ENCODE assay signal across 8 cellular contexts in the genomic region with DNA sequence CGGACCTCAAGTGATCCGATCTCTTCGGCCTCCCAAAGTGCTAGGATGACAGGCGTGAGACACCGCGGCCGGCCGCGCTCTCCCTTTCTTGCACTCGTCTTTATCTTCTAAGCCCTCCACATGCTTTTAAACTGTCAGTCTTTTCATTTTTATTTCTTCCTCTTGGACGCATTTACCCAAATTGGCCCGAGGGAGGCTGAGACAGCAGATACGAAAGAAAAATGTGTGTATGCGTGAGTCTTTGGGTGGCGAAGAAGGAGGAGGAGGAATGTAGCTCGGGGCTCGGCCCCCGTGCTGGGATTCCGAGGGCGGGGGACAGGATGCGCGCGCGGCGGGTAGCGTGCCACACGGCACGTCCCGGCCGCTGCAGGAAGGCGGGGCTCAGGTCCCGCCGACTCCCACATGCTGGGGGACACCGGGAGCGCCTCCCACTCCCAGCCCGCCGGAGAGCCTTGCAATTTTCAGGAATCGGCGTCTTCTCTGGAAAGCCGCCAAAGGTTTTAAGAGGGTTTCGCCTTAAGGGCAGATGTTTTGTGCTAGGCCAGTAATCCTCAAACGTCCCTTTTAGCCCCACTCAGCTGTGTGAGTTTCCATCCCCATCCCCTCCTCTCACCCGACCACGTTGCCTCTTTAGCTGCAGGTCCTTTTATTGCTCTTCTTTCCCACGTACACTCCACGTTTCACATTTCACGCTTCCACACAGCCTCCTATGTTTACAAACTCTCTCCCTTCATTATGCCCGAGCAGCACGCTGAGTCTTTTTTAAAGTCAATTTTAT. TPM values are rescaled to one million over a fixed set of nuclear protein-coding genes. Genes with fewer than 3 reads are reported as not detected.
A peak's percentile ranks its signal among the peaks of the same experiment; 100 is the strongest.
DNase-seq lines count a peak whose midpoint lies in the region; ATAC-seq, FAIRE-seq and TF ChIP-seq lines count a peak whose summit lies in the region.

No MANE protein-coding gene starts in this region.

- TF ChIP-seq CTCF in A549 (IDR thresholded peaks at IDR 0.05) (no peak), colonic mucosa (IDR thresholded peaks at IDR 0.05) (no peak)

- H3K4me1 ChIP-seq in A549, result peaks cover 9% of the 10 kb centered on the region; the same call in 2 of the 3 replicates
- no peaks in the 10 kb centered on the region for H3K4me1 ChIP-seq in colonic mucosa

- peak overlapping the region; percentile 51 for H3K9ac ChIP-seq in colonic mucosa (ENCODE audit: low read depth in 2 of 2, low read length in 2 of 2)

- no peaks in the 10 kb centered on the region for H3K36me3 ChIP-seq in colonic mucosa

- intact Hi-C loops in colonic mucosa (cut with DNase I), result no loop called here

- POLR2A ChIA-PET in A549 (lab: Yijun Ruan, JAX), result interaction anchor here (1.0 to 1.9 kb wide), 5 partner anchors 10 to 107 kb away, joined by 4 to 13 read pairs (median 8); a partner anchor contains a TSS

- peak overlapping the region; percentile 55 for H3K4me3 ChIP-seq in A549
- H3K4me3 ChIP-seq in colonic mucosa, result peak overlapping the region; percentile 29

- FAIRE-seq in A549 (lab: Jason Lieb, UNC), result no peak

- peak in 1 of 2 experiments; percentile 63; a peak in 1 of 5 replicates for TF ChIP-seq EP300 in A549 (IDR thresholded peaks at IDR 0.05)

- CTCF ChIA-PET in A549 (lab: Yijun Ruan, JAX), result interaction anchor here (0.9 to 1.6 kb wide), 6 partner anchors 10 to 111 kb away, joined by 3 to 6 read pairs (median 4); no protein-coding TSS in a partner anchor

- 2% methylated on average over 48 of the region's 49 CpGs for WGBS in A549 (ENCODE audit: missing lambda C conversion rate)

- H3K27me3 ChIP-seq in colonic mucosa, result no peaks in the 10 kb centered on the region

- peak overlapping the region; percentile 79 for H3K4me2 ChIP-seq in A549

- TF ChIP-seq POLR2A in A549 (IDR thresholded peaks at IDR 0.05; ENCODE audit: low read length), result peak; percentile 51

- H3K9me3 ChIP-seq in A549, result no peaks in the 10 kb centered on the region
- H3K9me3 ChIP-seq in colonic mucosa, result no peaks in the 10 kb centered on the region

- TF ChIP-seq RAD21 in A549 (conservative IDR thresholded peaks at IDR 0.05 in 1 of 2, IDR thresholded peaks at IDR 0.05 in 1 of 2), result no peak; a peak in 1 of 5 replicates

- H3K27ac ChIP-seq in A549 (peak overlapping the region; percentile 83 to 87), colonic mucosa (peak overlapping the region; percentile 82)

- ATAC-seq in A549 (peak; percentile 99 to 100), GM18519 (IDR thresholded peaks at IDR 0.05; ENCODE audit: low FRiP score, unreplicated experiment) (peak; percentile 67), HG03045 (IDR thresholded peaks at IDR 0.05; ENCODE audit: unreplicated experiment) (peak; percentile 94)

- peak; percentile 87 to 95 for DNase-seq in A549 (ENCODE audit: low read depth in 1 of 2, low spot score in 1 of 2)
- peak; percentile 96 for DNase-seq in NCI-H226
- DNase-seq in activated CD4-positive, alpha-beta T cell treated with anti-CD3 and anti-CD28 coated beads for 48 hours, result peak; percentile 97
- DNase-seq in colonic mucosa, result peak; percentile 76
- DNase-seq in left kidney (ENCODE audit: low read depth, low spot score), result peak; percentile 97
- peak; percentile 88 to 95 for DNase-seq in stimulated activated CD4-positive, alpha-beta T cell treated with anti-CD3 and anti-CD28 coated beads, Interleukin-2, amount 100 ng/mL, for 24 hours

TF ChIP-seq in A549, 52 proteins besides CTCF, POLR2A, EP300 and RAD21:
- no peak for TF ChIP-seq KDM5A (IDR thresholded peaks at IDR 0.05)
- TF ChIP-seq ZSCAN20 (CRISPR knock-in tag; IDR thresholded peaks at IDR 0.05), result no peak
- TF ChIP-seq GATA3 (IDR thresholded peaks at IDR 0.05; ENCODE audit: borderline replicate concordance), result peak; percentile 37; the same call in 1 of the 2 replicates
- TF ChIP-seq FOSL2 (IDR thresholded peaks at IDR 0.05), result no peak
- no peak for TF ChIP-seq FOSL2 (CRISPR knock-in tag; IDR thresholded peaks at IDR 0.05)
- TF ChIP-seq, protein P1, sequence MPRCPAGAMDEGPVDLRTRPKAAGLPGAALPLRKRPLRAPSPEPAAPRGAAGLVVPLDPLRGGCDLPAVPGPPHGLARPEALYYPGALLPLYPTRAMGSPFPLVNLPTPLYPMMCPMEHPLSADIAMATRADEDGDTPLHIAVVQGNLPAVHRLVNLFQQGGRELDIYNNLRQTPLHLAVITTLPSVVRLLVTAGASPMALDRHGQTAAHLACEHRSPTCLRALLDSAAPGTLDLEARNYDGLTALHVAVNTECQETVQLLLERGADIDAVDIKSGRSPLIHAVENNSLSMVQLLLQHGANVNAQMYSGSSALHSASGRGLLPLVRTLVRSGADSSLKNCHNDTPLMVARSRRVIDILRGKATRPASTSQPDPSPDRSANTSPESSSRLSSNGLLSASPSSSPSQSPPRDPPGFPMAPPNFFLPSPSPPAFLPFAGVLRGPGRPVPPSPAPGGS (IDR thresholded peaks at IDR 0.05), result 0 out of 3 replicates have a peak, but pooled peaks have one; percentile 36
- TF ChIP-seq ZC3H11A (IDR thresholded peaks at IDR 0.05), result no peak
- TF ChIP-seq, protein P2, sequence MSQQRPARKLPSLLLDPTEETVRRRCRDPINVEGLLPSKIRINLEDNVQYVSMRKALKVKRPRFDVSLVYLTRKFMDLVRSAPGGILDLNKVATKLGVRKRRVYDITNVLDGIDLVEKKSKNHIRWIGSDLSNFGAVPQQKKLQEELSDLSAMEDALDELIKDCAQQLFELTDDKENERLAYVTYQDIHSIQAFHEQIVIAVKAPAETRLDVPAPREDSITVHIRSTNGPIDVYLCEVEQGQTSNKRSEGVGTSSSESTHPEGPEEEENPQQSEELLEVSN (IDR thresholded peaks at IDR 0.05; ENCODE audit: borderline replicate concordance, low read depth), result peak; percentile 94
- no peak for TF ChIP-seq FOXS1 (CRISPR knock-in tag; IDR thresholded peaks at IDR 0.05)
- TF ChIP-seq, protein P3, sequence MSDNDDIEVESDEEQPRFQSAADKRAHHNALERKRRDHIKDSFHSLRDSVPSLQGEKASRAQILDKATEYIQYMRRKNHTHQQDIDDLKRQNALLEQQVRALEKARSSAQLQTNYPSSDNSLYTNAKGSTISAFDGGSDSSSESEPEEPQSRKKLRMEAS (IDR thresholded peaks at IDR 0.05), result peak; percentile 96
- TF ChIP-seq MYC (IDR thresholded peaks at IDR 0.05; ENCODE audit: borderline replicate concordance, low read length), result peak; percentile 19; the same call in 1 of the 2 replicates
- TF ChIP-seq SMC3 (IDR thresholded peaks at IDR 0.05), result 0 out of 3 replicates have a peak, but pooled peaks have one; percentile 17
- peak; percentile 26; the same call in 1 of the 2 replicates for TF ChIP-seq PHF8 (IDR thresholded peaks at IDR 0.05; ENCODE audit: borderline replicate concordance, low read depth)
- TF ChIP-seq, protein P4, sequence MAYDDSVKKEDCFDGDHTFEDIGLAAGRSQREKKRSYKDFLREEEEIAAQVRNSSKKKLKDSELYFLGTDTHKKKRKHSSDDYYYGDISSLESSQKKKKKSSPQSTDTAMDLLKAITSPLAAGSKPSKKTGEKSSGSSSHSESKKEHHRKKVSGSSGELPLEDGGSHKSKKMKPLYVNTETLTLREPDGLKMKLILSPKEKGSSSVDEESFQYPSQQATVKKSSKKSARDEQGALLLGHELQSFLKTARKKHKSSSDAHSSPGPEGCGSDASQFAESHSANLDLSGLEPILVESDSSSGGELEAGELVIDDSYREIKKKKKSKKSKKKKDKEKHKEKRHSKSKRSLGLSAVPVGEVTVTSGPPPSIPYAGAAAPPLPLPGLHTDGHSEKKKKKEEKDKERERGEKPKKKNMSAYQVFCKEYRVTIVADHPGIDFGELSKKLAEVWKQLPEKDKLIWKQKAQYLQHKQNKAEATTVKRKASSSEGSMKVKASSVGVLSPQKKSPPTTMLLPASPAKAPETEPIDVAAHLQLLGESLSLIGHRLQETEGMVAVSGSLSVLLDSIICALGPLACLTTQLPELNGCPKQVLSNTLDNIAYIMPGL (CRISPR knock-in tag; IDR thresholded peaks at IDR 0.05; ENCODE audit: borderline replicate concordance), result no peak
- TF ChIP-seq HOXB13 (CRISPR knock-in tag; IDR thresholded peaks at IDR 0.05; ENCODE audit: low read depth), result peak; percentile 56; the same call in 1 of the 2 replicates
- peak; percentile 45 for TF ChIP-seq MAFK (IDR thresholded peaks at IDR 0.05; ENCODE audit: partially characterized antibody)
- TF ChIP-seq BHLHE40 (IDR thresholded peaks at IDR 0.05; ENCODE audit: low read depth, low read length), result peak; percentile 54; the same call in 1 of the 2 replicates
- no peak for TF ChIP-seq EHMT2 (IDR thresholded peaks at IDR 0.05; ENCODE audit: low read depth)
- TF ChIP-seq TFCP2L1 (CRISPR knock-in tag; IDR thresholded peaks at IDR 0.05), result no peak
- peak; percentile 25; the same call in 1 of the 2 replicates for TF ChIP-seq EHF (CRISPR knock-in tag; IDR thresholded peaks at IDR 0.05)
- TF ChIP-seq MAZ (IDR thresholded peaks at IDR 0.05; ENCODE audit: borderline replicate concordance, low read depth, low read length), result peak; percentile 99
- TF ChIP-seq JUN (IDR thresholded peaks at IDR 0.05), result peak in 1 of 2 experiments; percentile 78; a peak in 4 of 5 replicates
TF ChIP-seq in A549: peak in this region for 13.

RNA-seq across cellular contexts. Expression of a gene that starts 34.7 kb away (rescaled TPM):
- 52.4 and 56.4 TPM in 2 replicates for polyA plus RNA-seq in A549 (2011; rRNA removed)
- polyA plus RNA-seq in A549 (2012; cell fraction: cytosol; rRNA removed), result 8.3 and 11.1 TPM in 2 replicates
- 15.0 and 23.3 TPM in 2 replicates for polyA plus RNA-seq in A549 (2012; cell fraction: nucleus; rRNA removed)
- polyA plus RNA-seq in A549 (2017; fragmentation: RNase III; extraction: RNeasy Plus Mini Kit Qiagen cat#74134 plus additional on column Dnase treatment), result 7.8 to 13.3 TPM (median 8.7 TPM) in 3 replicates
- 72.9 and 109 TPM in 2 replicates for polyA minus RNA-seq in A549 (2011; rRNA and poly(A)+ RNA removed)
- total RNA-seq in colonic mucosa, result 10 to 100 TPM; 21.6 to 29.0 TPM

Comparison
In these comparisons a context has a peak if more than half of its experiments do, and no peak if none do; other contexts are left out.
1. Peak in every context shown above with its lines: DNase-seq, ATAC-seq, H3K4me3 ChIP-seq and H3K27ac ChIP-seq.